In genomic region chr9:19938990-19939736, GRCh38 we compare ENCODE assay signal across 19 cellular contexts.
"Had no signal": no experiment of that assay in that cellular context is flagged by ENCODE, and none has a peak within 500 bp of the region (broad histone marks: within the 10 kb centered on the region; RNA-seq: fewer than 3 reads in every experiment).

No MANE protein-coding gene starts in this region.

- H3K4me2 ChIP-seq: KMS-11 had no signal

- H3K9ac ChIP-seq: KMS-11 had no signal

- H3K27ac Mint-ChIP-seq: activated CD8-positive, alpha-beta T cell treated with anti-CD3 and anti-CD28 coated beads, Interleukin-2, amount 10 ng/mL, durations not matched to agents 7 days and 5 days; T-helper 17 cell; WTC11 had no signal

- H3K4me1 ChIP-seq: breast epithelium had no signal

- H3K27ac ChIP-seq: breast epithelium, KMS-11 had no signal

- H3K9me3 Mint-ChIP-seq: WTC11 had no signal

- H3K27me3 ChIP-seq: breast epithelium had no signal

- H3K36me3 Mint-ChIP-seq: WTC11 had no signal

- H3K4me3 Mint-ChIP-seq: activated CD8-positive, alpha-beta T cell treated with anti-CD3 and anti-CD28 coated beads, Interleukin-2, amount 10 ng/mL, durations not matched to agents 7 days and 5 days; T-helper 17 cell; WTC11 had no signal

- ATAC-seq: activated CD8-positive, alpha-beta T cell treated with anti-CD3 and anti-CD28 coated beads, Interleukin-2, amount 10 ng/mL, durations not matched to agents 7 days and 5 days; T-helper 17 cell; WTC11 had no signal

- H3K36me3 ChIP-seq: breast epithelium had no signal

- H3K9me3 ChIP-seq: breast epithelium had no signal

- H3K4me3 ChIP-seq: breast epithelium had no signal

- DNase-seq: activated CD4-positive, alpha-beta T cell treated with anti-CD3 and anti-CD28 coated beads for 48 hours; activated CD4-positive, alpha-beta T cell treated with anti-CD3 and anti-CD28 coated beads, Interleukin-2, amount 50 U/mL, for 4 hours; activated CD4-positive, CD25-positive, alpha-beta regulatory T cell treated with anti-CD3 and anti-CD28 coated beads, Interleukin-2, amount 50 U/mL, for 72 hours; activated CD8-positive, alpha-beta memory T cell treated with anti-CD3 and anti-CD28 coated beads, Interleukin-2, amount 50 U/mL, for 48 hours; activated CD8-positive, alpha-beta T cell treated with anti-CD3 and anti-CD28 coated beads, Interleukin-2, amount 10 ng/mL, durations not matched to agents 7 days and 5 days; activated naive CD4-positive, alpha-beta T cell treated with anti-CD3 and anti-CD28 coated beads, Interleukin-2, amount 50 U/mL, for 16 hours; activated T-cell treated with anti-CD3 and anti-CD28 coated beads, Interleukin-2, amount 50 U/mL, for 1 hour; aorta; central memory CD4-positive, alpha-beta T cell; NCI-H1105 treated with DMSO at 0.1 percent for 48 hours; NCI-H1436 treated with DMSO at 0.1 percent for 48 hours; NCI-H187 treated with DMSO at 0.1 percent for 48 hours; NCI-H2081 treated with DMSO at 0.1 percent for 48 hours; SIG-M5; T-helper 17 cell; T-helper 9 cell had no signal
